In the genomic region with DNA sequence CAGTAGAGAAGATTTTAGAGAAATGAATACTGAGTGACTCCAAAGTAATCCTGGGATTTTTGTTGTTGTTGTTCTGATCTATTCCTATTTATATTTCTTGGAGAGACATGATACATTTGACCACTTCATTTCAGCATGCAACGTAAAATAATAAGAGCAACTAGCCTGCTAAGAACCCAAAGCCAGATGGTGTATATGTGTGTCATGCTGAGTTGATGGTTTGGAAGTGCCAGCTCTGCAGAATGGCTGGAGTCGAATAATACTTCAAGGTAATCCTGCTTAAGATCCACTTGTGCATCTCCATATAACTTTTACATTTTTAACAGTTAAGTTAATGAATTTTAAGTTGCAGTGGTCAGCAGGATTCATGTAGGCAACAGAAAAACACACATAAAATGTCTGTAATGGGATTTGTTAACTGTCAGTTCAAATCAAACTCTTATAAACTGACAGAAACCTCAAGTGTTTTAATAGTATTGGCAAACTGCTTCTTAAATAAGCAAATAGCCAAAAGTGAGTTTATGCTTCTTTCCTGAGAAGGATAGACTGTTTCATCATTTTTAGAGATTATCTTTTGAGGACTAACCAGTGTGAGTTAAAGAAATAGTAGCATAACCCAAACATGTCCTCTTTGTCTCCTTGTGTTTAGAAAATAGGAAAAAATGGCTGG, we compare ENCODE assay signal across 20 cellular contexts.
"Had no signal": no experiment of that assay in that cellular context is flagged by ENCODE, and none has a peak within 500 bp of the region (broad histone marks: within the 10 kb centered on the region; RNA-seq: fewer than 3 reads in every experiment).

No MANE protein-coding gene starts in this region.

- H3K27me3 Mint-ChIP-seq: activated B cell treated with CpG ODN at 0.5 μM for 24 hours; activated CD4-positive, alpha-beta T cell treated with anti-CD3 and anti-CD28 coated beads, Interleukin-2, amount 10 ng/mL, durations not matched to agents 24 days and 14 days; activated naive CD8-positive, alpha-beta T cell; brain; effector memory CD8-positive, alpha-beta T cell; T-helper 17 cell; type B pancreatic cell had no signal

- H3K4me1 Mint-ChIP-seq: activated B cell treated with CpG ODN at 0.5 μM for 24 hours, mesothelial cell of epicardium, nephron progenitor cell, T-helper 17 cell had no signal

- H3K4me3 ChIP-seq: gastrocnemius medialis, heart right ventricle, lung had no signal

- DNase-seq: activated B cell treated with CpG ODN at 0.5 μM for 24 hours; activated CD4-positive, alpha-beta T cell treated with anti-CD3 and anti-CD28 coated beads, Interleukin-2, amount 10 ng/mL, durations not matched to agents 24 days and 14 days; activated CD8-positive, alpha-beta memory T cell treated with anti-CD3 and anti-CD28 coated beads, Interleukin-2, amount 50 U/mL, for 48 hours; activated CD8-positive, alpha-beta T cell treated with anti-CD3 and anti-CD28 coated beads, Interleukin-2, amount 10 ng/mL, durations not matched to agents 7 days and 5 days; activated gamma-delta T cell treated with Interleukin-2 at 50 U/mL for 16 hours; amygdala; central memory CD4-positive, alpha-beta T cell; dermis blood vessel endothelial cell; effector memory CD8-positive, alpha-beta T cell; gastrocnemius medialis; heart right ventricle; nephron progenitor cell; stimulated activated naive CD8-positive, alpha-beta T cell treated with anti-CD3 and anti-CD28 coated beads, Interleukin-15, Interleukin-2, amounts not matched to agents 100 U/mL and 50 U/mL, for 24 hours; T-helper 17 cell had no signal

- H3K4me3 Mint-ChIP-seq: activated B cell treated with CpG ODN at 0.5 μM for 24 hours; activated CD4-positive, alpha-beta T cell treated with anti-CD3 and anti-CD28 coated beads, Interleukin-2, amount 10 ng/mL, durations not matched to agents 24 days and 14 days; activated CD8-positive, alpha-beta T cell treated with anti-CD3 and anti-CD28 coated beads, Interleukin-2, amount 10 ng/mL, durations not matched to agents 7 days and 5 days; activated naive CD8-positive, alpha-beta T cell; brain; effector memory CD8-positive, alpha-beta T cell; mesothelial cell of epicardium; nephron progenitor cell; T-helper 17 cell; type B pancreatic cell had no signal

- ATAC-seq: activated CD8-positive, alpha-beta T cell treated with anti-CD3 and anti-CD28 coated beads, Interleukin-2, amount 10 ng/mL, durations not matched to agents 7 days and 5 days; effector memory CD8-positive, alpha-beta T cell; gastrocnemius medialis; heart right ventricle; sciatic nerve; stimulated activated naive CD8-positive, alpha-beta T cell treated with anti-CD3 and anti-CD28 coated beads, Interleukin-15, Interleukin-2, amounts not matched to agents 100 U/mL and 50 U/mL, for 24 hours; T-helper 17 cell had no signal

- H3K27ac Mint-ChIP-seq: activated B cell treated with CpG ODN at 0.5 μM for 24 hours; activated CD4-positive, alpha-beta T cell treated with anti-CD3 and anti-CD28 coated beads, Interleukin-2, amount 10 ng/mL, durations not matched to agents 24 days and 14 days; activated CD8-positive, alpha-beta T cell treated with anti-CD3 and anti-CD28 coated beads, Interleukin-2, amount 10 ng/mL, durations not matched to agents 7 days and 5 days; activated naive CD8-positive, alpha-beta T cell; mesothelial cell of epicardium; nephron progenitor cell; T-helper 17 cell; type B pancreatic cell had no signal
